22 cellular contexts compared by ENCODE assay signal in the genomic region with DNA sequence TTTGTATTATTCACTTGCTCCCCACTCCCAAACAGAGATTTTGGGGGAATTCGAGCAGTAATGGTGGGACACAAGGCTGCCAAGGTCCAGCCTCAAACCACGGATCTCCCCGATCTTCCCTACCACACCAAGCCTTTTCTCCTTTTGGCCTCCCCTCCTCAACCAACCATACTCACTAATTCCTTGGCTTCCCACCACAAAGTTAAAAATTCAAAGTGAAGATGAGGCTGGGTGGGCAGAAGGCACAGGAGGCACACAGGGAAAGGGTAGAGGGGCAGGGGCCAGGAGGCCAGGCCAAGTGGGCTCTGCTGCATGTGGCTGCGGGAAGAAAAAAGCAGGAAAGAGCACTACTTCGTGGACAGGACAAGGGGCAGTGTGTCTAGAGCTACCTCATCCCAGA. TPM values are rescaled to one million over a fixed set of nuclear protein-coding genes. Genes with fewer than 3 reads are reported as not detected.
DNase-seq lines count a peak whose midpoint lies in the region; ATAC-seq and TF ChIP-seq lines count a peak whose summit lies in the region.
"Had no signal": no experiment of that assay in that cellular context is flagged by ENCODE, and none has a peak within 500 bp of the region (broad histone marks: within the 10 kb centered on the region; RNA-seq: fewer than 3 reads in every experiment).

No MANE protein-coding gene starts in this region.

- POLR2A ChIA-PET in Panc1 (lab: Charles Lee), result interaction anchor here (0.5 kb wide), 1 partner anchor 494 kb away, joined by 7 read pairs; no protein-coding TSS in a partner anchor

- in situ Hi-C loops in Panc1 (cut with HindIII; ENCODE audit: low pct_unique_long_range_greater_than_20kb, low sequenced_read_pairs), result no loop called here

- no peak for TF ChIP-seq POLR2A in esophagus muscularis mucosa (IDR thresholded peaks at IDR 0.05; ENCODE audit: low read depth)

- H3K27ac Mint-ChIP-seq in type B pancreatic cell, result peak overlapping the region; percentile 94
- no peak overlapping the region for H3K27ac Mint-ChIP-seq in activated CD4-positive, alpha-beta T cell treated with anti-CD3 and anti-CD28 coated beads, Interleukin-2, amount 10 ng/mL, durations not matched to agents 24 days and 14 days
- H3K27ac Mint-ChIP-seq: effector memory CD8-positive, alpha-beta T cell; stimulated activated memory B cell treated with anti-CD40 and anti-IgM and Interleukin-4, amounts not matched to agents 10 μg/mL and 1 μg/mL and 100 μg/mL, for 72 hours; T-cell had no signal

- TF ChIP-seq EP300 in esophagus muscularis mucosa (IDR thresholded peaks at IDR 0.05), result no peak

- H3K9me3 ChIP-seq in Panc1 (ENCODE audit: control insufficient read depth, insufficient read depth, low read depth, low read length), result no peaks in the 10 kb centered on the region
- H3K9me3 ChIP-seq in esophagus muscularis mucosa, result no peaks in the 10 kb centered on the region
- no peaks in the 10 kb centered on the region for H3K9me3 ChIP-seq in muscle layer of duodenum (ENCODE audit: control insufficient read depth in 1 of 2, low read length in 2 of 2)
- H3K9me3 ChIP-seq: adrenal gland, BE2C, tibial artery had no signal

- peaks cover 48% of the 10 kb centered on the region for H3K27me3 Mint-ChIP-seq in type B pancreatic cell
- peaks cover 23% of the 10 kb centered on the region for H3K27me3 Mint-ChIP-seq in activated CD4-positive, alpha-beta T cell treated with anti-CD3 and anti-CD28 coated beads, Interleukin-2, amount 10 ng/mL, durations not matched to agents 24 days and 14 days
- H3K27me3 Mint-ChIP-seq: effector memory CD8-positive, alpha-beta T cell had no signal

- TF ChIP-seq CTCF in Panc1 (IDR thresholded peaks at IDR 0.05) (no peak), esophagus muscularis mucosa (IDR thresholded peaks at IDR 0.05) (no peak), type B pancreatic cell (conservative IDR thresholded peaks at IDR 0.05) (no peak)

- H3K27me3 ChIP-seq in Panc1 (ENCODE audit: control insufficient read depth, insufficient read depth, low read length), result no peaks in the 10 kb centered on the region
- H3K27me3 ChIP-seq in esophagus muscularis mucosa, result no peaks in the 10 kb centered on the region
- H3K27me3 ChIP-seq in muscle layer of duodenum (ENCODE audit: low read depth, low read length), result peaks cover 18% of the 10 kb centered on the region
- H3K27me3 ChIP-seq: adrenal gland had no signal

- H3K4me1 ChIP-seq in Panc1 (ENCODE audit: control insufficient read depth, insufficient read depth, low read length) (peaks cover 95% of the 10 kb centered on the region), esophagus muscularis mucosa (peaks cover 69 to 100% (median 98%) of the 10 kb centered on the region in 4 donors), muscle layer of duodenum (ENCODE audit: control insufficient read depth in 1 of 2, insufficient read depth in 2 of 2, low read length in 2 of 2) (peaks cover 35 to 84% of the 10 kb centered on the region in 2 donors)
- H3K4me1 ChIP-seq: BE2C had no signal

- peaks cover 55% of the 10 kb centered on the region for H3K4me1 Mint-ChIP-seq in type B pancreatic cell (ENCODE audit: unreplicated experiment)
- peaks cover 14% of the 10 kb centered on the region for H3K4me1 Mint-ChIP-seq in activated CD4-positive, alpha-beta T cell treated with anti-CD3 and anti-CD28 coated beads, Interleukin-2, amount 10 ng/mL, durations not matched to agents 24 days and 14 days
- H3K4me1 Mint-ChIP-seq: stimulated activated memory B cell treated with anti-CD40 and anti-IgM and Interleukin-4, amounts not matched to agents 10 μg/mL and 1 μg/mL and 100 μg/mL, for 72 hours had no signal

- peak overlapping the region; percentile 87 for H3K4me3 Mint-ChIP-seq in type B pancreatic cell
- no peak overlapping the region for H3K4me3 Mint-ChIP-seq in activated CD4-positive, alpha-beta T cell treated with anti-CD3 and anti-CD28 coated beads, Interleukin-2, amount 10 ng/mL, durations not matched to agents 24 days and 14 days
- H3K4me3 Mint-ChIP-seq: effector memory CD8-positive, alpha-beta T cell; stimulated activated memory B cell treated with anti-CD40 and anti-IgM and Interleukin-4, amounts not matched to agents 10 μg/mL and 1 μg/mL and 100 μg/mL, for 72 hours had no signal

- intact Hi-C loops in Panc1 (cut with micrococcal nuclease; ENCODE audit: unreplicated experiment), result no loop called here
- intact Hi-C loops in esophagus muscularis mucosa (cut with DNase I), result no loop called here
- intact Hi-C loops in activated CD4-positive, alpha-beta T cell treated with anti-CD3 and anti-CD28 coated beads, Interleukin-2, amount 10 ng/mL, durations not matched to agents 24 days and 14 days (cut with micrococcal nuclease), result no loop called here

- no peaks in the 10 kb centered on the region for H3K9me3 Mint-ChIP-seq in type B pancreatic cell
- no peaks in the 10 kb centered on the region for H3K9me3 Mint-ChIP-seq in activated CD4-positive, alpha-beta T cell treated with anti-CD3 and anti-CD28 coated beads, Interleukin-2, amount 10 ng/mL, durations not matched to agents 24 days and 14 days
- H3K9me3 Mint-ChIP-seq: effector memory CD8-positive, alpha-beta T cell; stimulated activated memory B cell treated with anti-CD40 and anti-IgM and Interleukin-4, amounts not matched to agents 10 μg/mL and 1 μg/mL and 100 μg/mL, for 72 hours; T-cell had no signal

- H3K36me3 Mint-ChIP-seq in type B pancreatic cell, result peaks cover 14% of the 10 kb centered on the region
- H3K36me3 Mint-ChIP-seq in activated CD4-positive, alpha-beta T cell treated with anti-CD3 and anti-CD28 coated beads, Interleukin-2, amount 10 ng/mL, durations not matched to agents 24 days and 14 days (ENCODE audit: low read depth), result peaks cover 7% of the 10 kb centered on the region
- H3K36me3 Mint-ChIP-seq: stimulated activated memory B cell treated with anti-CD40 and anti-IgM and Interleukin-4, amounts not matched to agents 10 μg/mL and 1 μg/mL and 100 μg/mL, for 72 hours had no signal

- no TSS peak for BruUV-seq in Panc1 (replicated peaks; lab: Mats Ljungman, UMichigan)

- DNase-seq in Panc1 (ENCODE audit: low read depth, low spot score) (no peak), esophagus muscularis mucosa (ENCODE audit: extremely low spot score) (no peak), type B pancreatic cell (ENCODE audit: extremely low spot score, unreplicated experiment) (no peak), RPMI8226 (no peak)
- no peak for DNase-seq in activated CD4-positive, alpha-beta T cell treated with anti-CD3 and anti-CD28 coated beads, Interleukin-2, amount 10 ng/mL, durations not matched to agents 24 days and 14 days
- DNase-seq: activated CD4-positive, alpha-beta T cell treated with anti-CD3 and anti-CD28 coated beads for 48 hours; activated effector memory CD4-positive, alpha-beta T cell treated with Interleukin-2 at 50 U/mL for 16 hours; adrenal gland; BE2C; cerebellar nuclear complex; effector memory CD8-positive, alpha-beta T cell; foreskin fibroblast; NCI-H1048; T-cell; tibial artery had no signal

- CTCF ChIA-PET in Panc1 (lab: Charles Lee), result interaction anchor here (0.5 to 0.6 kb wide), 2 partner anchors 11 to 268 kb away, joined by 3 to 4 read pairs; no protein-coding TSS in a partner anchor

- H3K27ac ChIP-seq in Panc1 (ENCODE audit: low read length), result peak overlapping the region; percentile 97
- peak overlapping the region; percentile 91 to 97 (median 96) for H3K27ac ChIP-seq in esophagus muscularis mucosa (replicated peaks in 1 of 4)
- peak overlapping the region; percentile 76 for H3K27ac ChIP-seq in muscle layer of duodenum (ENCODE audit: low read length)
- H3K27ac ChIP-seq: KMS-11 had no signal

- H3K36me3 ChIP-seq in Panc1 (ENCODE audit: control insufficient read depth, insufficient read depth, low read length) (peaks cover 4% of the 10 kb centered on the region; the same call in 1 of the 2 replicates), esophagus muscularis mucosa (no peaks in the 10 kb centered on the region), muscle layer of duodenum (ENCODE audit: control insufficient read depth in 1 of 2, insufficient read depth in 2 of 2, low read length in 2 of 2) (no peaks in the 10 kb centered on the region)
- H3K36me3 ChIP-seq: adrenal gland, BE2C, tibial artery had no signal

- H3K4me3 ChIP-seq in Panc1 (ENCODE audit: low read depth in 2 of 2, low read length in 2 of 2), result peak overlapping the region; percentile 16 to 36; a peak in 3 of 4 replicates
- H3K4me3 ChIP-seq in esophagus muscularis mucosa, result peak overlapping the region; percentile 59 to 76 (median 65)
- peak overlapping the region; percentile 7 to 41 for H3K4me3 ChIP-seq in muscle layer of duodenum (ENCODE audit: low read depth in 1 of 2, low read length in 2 of 2)

- ATAC-seq in Panc1 (0 out of 2 replicates have a peak, but pooled peaks have one; percentile 0), HG03457 (IDR thresholded peaks at IDR 0.05; ENCODE audit: unreplicated experiment) (no peak), GM18498 (IDR thresholded peaks at IDR 0.05; ENCODE audit: unreplicated experiment) (no peak)
- ATAC-seq: effector memory CD8-positive, alpha-beta T cell; stimulated activated memory B cell treated with anti-CD40 and anti-IgM and Interleukin-4, amounts not matched to agents 10 μg/mL and 1 μg/mL and 100 μg/mL, for 72 hours; T-cell had no signal

- 55% methylated on average over 5 of the region's 5 CpGs for WGBS in esophagus muscularis mucosa

RNA-seq across cellular contexts. Expression of a gene that starts 15.2 kb away (rescaled TPM):
- total RNA-seq in Panc1 (2021; ENCODE audit: unreplicated experiment) (27.9 TPM), esophagus muscularis mucosa (1 to 10 TPM; 3.5 to 8.3 (median 5.0) TPM), type B pancreatic cell (ENCODE audit: low replicate concordance) (14.8 and 27.0 TPM in 2 replicates)
- polyA plus RNA-seq in Panc1 (2012; ENCODE audit: insufficient read length), result 19.4 TPM
- 3.1 and 3.6 TPM in 2 replicates for total RNA-seq in activated CD4-positive, alpha-beta T cell treated with anti-CD3 and anti-CD28 coated beads, Interleukin-2, amount 10 ng/mL, durations not matched to agents 24 days and 14 days

RNA-seq across cellular contexts. Expression of a gene that starts 18.0 kb away (rescaled TPM):
- total RNA-seq in Panc1 (2021; ENCODE audit: unreplicated experiment) (70.1 TPM), esophagus muscularis mucosa (10 to 100 TPM; 36.3 to 86.4 (median 63.4) TPM), type B pancreatic cell (ENCODE audit: low replicate concordance) (35.6 and 36.5 TPM in 2 replicates)
- 66.6 TPM for polyA plus RNA-seq in Panc1 (2012; ENCODE audit: insufficient read length)
- total RNA-seq in activated CD4-positive, alpha-beta T cell treated with anti-CD3 and anti-CD28 coated beads, Interleukin-2, amount 10 ng/mL, durations not matched to agents 24 days and 14 days, result 26.0 and 28.1 TPM in 2 replicates
- total RNA-seq: NCI-H460 had no signal

RNA-seq across cellular contexts. Expression of a gene that starts 27.1 kb away (rescaled TPM):
- 127 TPM for total RNA-seq in Panc1 (2021; ENCODE audit: unreplicated experiment)
- 113 TPM for polyA plus RNA-seq in Panc1 (2012; ENCODE audit: insufficient read length)
- total RNA-seq in esophagus muscularis mucosa, result 10 to 100 TPM; 10.8 to 34.9 (median 28.7) TPM
- 46.9 and 93.7 TPM in 2 replicates for total RNA-seq in type B pancreatic cell (ENCODE audit: low replicate concordance)
- total RNA-seq in activated CD4-positive, alpha-beta T cell treated with anti-CD3 and anti-CD28 coated beads, Interleukin-2, amount 10 ng/mL, durations not matched to agents 24 days and 14 days, result 3.6 and 3.7 TPM in 2 replicates

RNA-seq across cellular contexts. Expression of a gene that starts 30.6 kb away (rescaled TPM):
- 67.2 TPM for total RNA-seq in Panc1 (2021; ENCODE audit: unreplicated experiment)
- 64.4 TPM for polyA plus RNA-seq in Panc1 (2012; ENCODE audit: insufficient read length)
- total RNA-seq in esophagus muscularis mucosa, result under 1 TPM; 0.17 to 0.83 (median 0.36) TPM
- 10.1 and 20.8 TPM in 2 replicates for total RNA-seq in type B pancreatic cell (ENCODE audit: low replicate concordance)
- total RNA-seq in activated CD4-positive, alpha-beta T cell treated with anti-CD3 and anti-CD28 coated beads, Interleukin-2, amount 10 ng/mL, durations not matched to agents 24 days and 14 days, result not detected in 2 replicates
- total RNA-seq: T-cell had no signal

RNA-seq across cellular contexts. Expression of a gene that starts 32.1 kb away (rescaled TPM):
- total RNA-seq in Panc1 (2021; ENCODE audit: unreplicated experiment), result not detected
- not detected for polyA plus RNA-seq in Panc1 (2012; ENCODE audit: insufficient read length)
- not detected for total RNA-seq in esophagus muscularis mucosa
- 0.29 and 0.79 TPM in 2 replicates for total RNA-seq in type B pancreatic cell (ENCODE audit: low replicate concordance)
- total RNA-seq in activated CD4-positive, alpha-beta T cell treated with anti-CD3 and anti-CD28 coated beads, Interleukin-2, amount 10 ng/mL, durations not matched to agents 24 days and 14 days, result not detected in 2 replicates
- total RNA-seq: adrenal gland, Calu3, NCI-H460, T-cell had no signal
- polyA plus RNA-seq: adrenal gland had no signal
